Comparison of ENCODE assay signal across 15 cellular contexts in genomic region chr10:114389429-114389828, GRCh38. TPM values are rescaled to one million over a fixed set of nuclear protein-coding genes. Genes with fewer than 3 reads are reported as not detected.
DNase-seq lines count a peak whose midpoint lies in the region; ATAC-seq and TF ChIP-seq lines count a peak whose summit lies in the region.
"Had no signal": no experiment of that assay in that cellular context is flagged by ENCODE, and none has a peak within 500 bp of the region (broad histone marks: within the 10 kb centered on the region; RNA-seq: fewer than 3 reads in every experiment).

No MANE protein-coding gene starts in this region.

- no peak overlapping the region for H3K4me3 ChIP-seq in SJSA1
- H3K4me3 ChIP-seq in fibroblast of villous mesenchyme (ENCODE audit: low read depth, low read length) = no peak overlapping the region
- H3K4me3 ChIP-seq in sigmoid colon = no peak overlapping the region
- no peak overlapping the region for H3K4me3 ChIP-seq in endodermal cell (ENCODE audit: low read length)

- no peaks in the 10 kb centered on the region for H3K36me3 Mint-ChIP-seq in endodermal cell (ENCODE audit: low read depth)
- H3K36me3 Mint-ChIP-seq: CD4-positive, alpha-beta memory T cell had no signal

- no peak overlapping the region for H3K4me3 Mint-ChIP-seq in endodermal cell
- no peak overlapping the region for H3K4me3 Mint-ChIP-seq in stimulated activated naive CD8-positive, alpha-beta T cell treated with anti-CD3 and anti-CD28 coated beads, Interleukin-15, amount 100 ng/mL, for 72 hours
- H3K4me3 Mint-ChIP-seq: activated CD4-positive, alpha-beta T cell treated with anti-CD3 and anti-CD28 coated beads, Interleukin-2, amount 10 ng/mL, durations not matched to agents 7 days and 5 days; CD4-positive, alpha-beta memory T cell had no signal

- no peak for ATAC-seq in stimulated activated naive CD8-positive, alpha-beta T cell treated with anti-CD3 and anti-CD28 coated beads, Interleukin-15, amount 100 ng/mL, for 72 hours

- 84% methylated on average over 5 of the region's 5 CpGs for WGBS in sigmoid colon, 2 donors
- 86 to 93% methylated on average over 4 to 5 of the region's 5 CpGs for WGBS in endodermal cell (ENCODE audit: insufficient coverage in 1 of 2, insufficient read length in 1 of 2), 2 experiments

- H3K4me1 ChIP-seq in SJSA1 (replicated peaks) = peaks cover 46% of the 10 kb centered on the region
- H3K4me1 ChIP-seq in sigmoid colon = peaks cover 0 to 35% (median 27%) of the 10 kb centered on the region in 4 donors
- H3K4me1 ChIP-seq in endodermal cell (ENCODE audit: control insufficient read depth, insufficient read depth, low read length) = no peaks in the 10 kb centered on the region

- no peak overlapping the region for H3K27ac Mint-ChIP-seq in endodermal cell
- no peak overlapping the region for H3K27ac Mint-ChIP-seq in stimulated activated naive CD8-positive, alpha-beta T cell treated with anti-CD3 and anti-CD28 coated beads, Interleukin-15, amount 100 ng/mL, for 72 hours
- H3K27ac Mint-ChIP-seq: activated CD4-positive, alpha-beta T cell treated with anti-CD3 and anti-CD28 coated beads, Interleukin-2, amount 10 ng/mL, durations not matched to agents 7 days and 5 days; CD4-positive, alpha-beta memory T cell had no signal

- DNase-seq in HCEC 1CT = peak; percentile 29
- peak; percentile 68 to 82 for DNase-seq in SJSA1 (ENCODE audit: low read depth in 1 of 2, low spot score in 2 of 2)
- DNase-seq in fibroblast of villous mesenchyme (ENCODE audit: low read depth) = peak; percentile 78
- DNase-seq in sigmoid colon = peak; percentile 80
- no peak for DNase-seq in epidermal melanocyte (ENCODE audit: insufficient read length, low spot score)
- DNase-seq in endodermal cell = no peak
- no peak for DNase-seq in D341Med (ENCODE audit: low spot score)
- no peak for DNase-seq in stimulated activated naive CD8-positive, alpha-beta T cell treated with anti-CD3 and anti-CD28 coated beads, Interleukin-15, amount 100 ng/mL, for 72 hours
- DNase-seq: activated CD4-positive, alpha-beta T cell treated with anti-CD3 and anti-CD28 coated beads, Interleukin-2, amount 10 ng/mL, durations not matched to agents 7 days and 5 days; activated naive CD4-positive, alpha-beta T cell treated with anti-CD3 and anti-CD28 coated beads, Interleukin-2, amount 50 U/mL, for 16 hours; CD4-positive, alpha-beta memory T cell; effector CD8-positive, alpha-beta T cell; NCI-H1417; NCI-H774; small intestine had no signal

- peaks cover 5% of the 10 kb centered on the region for H3K4me1 Mint-ChIP-seq in endodermal cell
- H3K4me1 Mint-ChIP-seq in stimulated activated naive CD8-positive, alpha-beta T cell treated with anti-CD3 and anti-CD28 coated beads, Interleukin-15, amount 100 ng/mL, for 72 hours = peaks cover 38% of the 10 kb centered on the region

- TF ChIP-seq EP300 in sigmoid colon (IDR thresholded peaks at IDR 0.05) = no peak

- no peak overlapping the region for H3K9ac ChIP-seq in endodermal cell (ENCODE audit: extremely low read depth, low read length, poor library complexity, severe bottlenecking)

- no peaks in the 10 kb centered on the region for H3K36me3 ChIP-seq in SJSA1
- no peaks in the 10 kb centered on the region for H3K36me3 ChIP-seq in sigmoid colon
- H3K36me3 ChIP-seq in endodermal cell (ENCODE audit: control insufficient read depth, insufficient read depth, low read length) = no peaks in the 10 kb centered on the region

- no peaks in the 10 kb centered on the region for H3K27me3 ChIP-seq in SJSA1 (replicated peaks)
- H3K27me3 ChIP-seq in sigmoid colon = no peaks in the 10 kb centered on the region
- no peaks in the 10 kb centered on the region for H3K27me3 ChIP-seq in endodermal cell (ENCODE audit: control insufficient read depth, insufficient read depth, low read length, poor library complexity, severe bottlenecking)

- H3K27ac ChIP-seq in SJSA1 (no peak overlapping the region), sigmoid colon (no peak overlapping the region), endodermal cell (ENCODE audit: low read depth, low read length) (no peak overlapping the region)

- no peak for TF ChIP-seq POLR2A in sigmoid colon (IDR thresholded peaks at IDR 0.05)

- H3K27me3 Mint-ChIP-seq in endodermal cell (ENCODE audit: insufficient read depth) = peaks cover 5% of the 10 kb centered on the region
- peaks cover 45% of the 10 kb centered on the region for H3K27me3 Mint-ChIP-seq in stimulated activated naive CD8-positive, alpha-beta T cell treated with anti-CD3 and anti-CD28 coated beads, Interleukin-15, amount 100 ng/mL, for 72 hours

- TF ChIP-seq CTCF in fibroblast of villous mesenchyme (IDR thresholded peaks at IDR 0.05; ENCODE audit: insufficient read depth, low read depth, low read length) (no peak), sigmoid colon (IDR thresholded peaks at IDR 0.05) (no peak), endodermal cell (conservative IDR thresholded peaks at IDR 0.05) (no peak)

- intact Hi-C loops in sigmoid colon (cut with DNase I) = no loop called here

- H3K9me3 Mint-ChIP-seq in endodermal cell = no peaks in the 10 kb centered on the region
- peaks cover 7 to 11% of the 10 kb centered on the region in 2 donors for H3K9me3 Mint-ChIP-seq in stimulated activated naive CD8-positive, alpha-beta T cell treated with anti-CD3 and anti-CD28 coated beads, Interleukin-15, amount 100 ng/mL, for 72 hours
- H3K9me3 Mint-ChIP-seq: CD4-positive, alpha-beta memory T cell had no signal

- H3K9me3 ChIP-seq in SJSA1 (replicated peaks) (no peaks in the 10 kb centered on the region), sigmoid colon (no peaks in the 10 kb centered on the region), endodermal cell (ENCODE audit: control insufficient read depth, low read length) (no peaks in the 10 kb centered on the region)

RNA-seq across cellular contexts. Expression of gene AFAP1L2, which starts 14.9 kb away (rescaled TPM):
- total RNA-seq in SJSA1 (2014; rRNA removed; shearing (Covaris generic)) = 1.3 and 2.1 TPM in 2 replicates
- total RNA-seq in fibroblast of villous mesenchyme = 5.5 and 7.3 TPM in 2 replicates
- total RNA-seq in sigmoid colon = 10 to 100 TPM in 3 of 4 donors, 1 to 10 TPM in 1; 7.6 to 26.0 (median 19.1) TPM
- polyA plus RNA-seq in sigmoid colon = 1 to 10 TPM; 2.5 to 7.9 (median 4.8) TPM
- total RNA-seq in endodermal cell = 1 to 10 TPM; 1.5 to 2.2 TPM
- 4.6 TPM for polyA plus RNA-seq in endodermal cell (2013, experiment 1 of 2)
- 3.9 TPM for polyA plus RNA-seq in endodermal cell (2013, experiment 2 of 2)

Comparison
In these comparisons a context has a peak if more than half of its experiments do, and no peak if none do; other contexts are left out.
1. DNase-seq: peak in HCEC 1CT (single experiment), SJSA1 (2 of 2), fibroblast of villous mesenchyme (single experiment) and sigmoid colon (single experiment); none in epidermal melanocyte (single experiment), endodermal cell (single experiment), D341Med (single experiment) and stimulated activated naive CD8-positive, alpha-beta T cell treated with anti-CD3 and anti-CD28 coated beads, Interleukin-15, amount 100 ng/mL, for 72 hours (0 of 2).